In genomic region chr16:275786-276232, GRCh38 we compare ENCODE assay signal across 8 cellular contexts. TPM values are rescaled to one million over a fixed set of nuclear protein-coding genes. Genes with fewer than 3 reads are reported as not detected.
DNase-seq lines count a peak whose midpoint lies in the region; ATAC-seq and TF ChIP-seq lines count a peak whose summit lies in the region.

TSS of gene RGS11 (minus strand) at chr16:275944. CDS start at chr16:275911, 33 bp downstream.

- no peaks in the 10 kb centered on the region for H3K27me3 ChIP-seq in Panc1 (ENCODE audit: control insufficient read depth, insufficient read depth, low read length)
- H3K27me3 ChIP-seq in esophagus squamous epithelium: peaks cover under 1 to 72% (median 4%) of the 10 kb centered on the region in 4 donors
- H3K27me3 ChIP-seq in aorta (ENCODE audit: control insufficient read depth in 1 of 2, insufficient read depth in 2 of 2, low read length in 1 of 2): no peaks in the 10 kb centered on the region

- no peaks in the 10 kb centered on the region for H3K36me3 Mint-ChIP-seq in nephron progenitor cell (ENCODE audit: low read depth)

- H3K4me3 Mint-ChIP-seq in nephron progenitor cell: peak within 1 kb of the TSS; percentile 76

- H3K36me3 ChIP-seq in Panc1 (ENCODE audit: control insufficient read depth, insufficient read depth, low read length): no peaks in the 10 kb centered on the region
- H3K36me3 ChIP-seq in esophagus squamous epithelium: no peaks in the 10 kb centered on the region
- H3K36me3 ChIP-seq in aorta (ENCODE audit: control insufficient read depth in 1 of 2, insufficient read depth in 2 of 2, low read length in 1 of 2): no peaks in the 10 kb centered on the region

- no peaks in the 10 kb centered on the region for H3K4me1 Mint-ChIP-seq in nephron progenitor cell

- peaks cover 6% of the 10 kb centered on the region; the same call in 1 of the 2 replicates for H3K4me1 ChIP-seq in Panc1 (ENCODE audit: control insufficient read depth, insufficient read depth, low read length)
- H3K4me1 ChIP-seq in esophagus squamous epithelium: peaks cover 14 to 55% (median 31%) of the 10 kb centered on the region in 3 donors
- H3K4me1 ChIP-seq in aorta (ENCODE audit: control insufficient read depth in 1 of 2, insufficient read depth in 2 of 2, low read length in 2 of 2): no peaks in the 10 kb centered on the region

- CTCF ChIA-PET in Panc1 (lab: Charles Lee): no interaction called here

- no peaks in the 10 kb centered on the region for H3K9me3 Mint-ChIP-seq in nephron progenitor cell

- DNase-seq in AG09309 (ENCODE audit: low read depth): no peak
- no peak for DNase-seq in Panc1 (ENCODE audit: low read depth, low spot score)
- DNase-seq in esophagus squamous epithelium (lab: John Stamatoyannopoulos, UW): no peak
- DNase-seq in nephron progenitor cell: peak; percentile 35
- DNase-seq in HCEC 1CT: no peak
- no peak for DNase-seq in aorta

- no peak for TF ChIP-seq POLR2A in esophagus squamous epithelium (IDR thresholded peaks at IDR 0.05)

- POLR2A ChIA-PET in Panc1 (lab: Charles Lee): no interaction called here

- H3K27ac ChIP-seq in Panc1 (ENCODE audit: low read length) (no peak within 1 kb of the TSS), esophagus squamous epithelium (peak within 1 kb of the TSS in 2 of 4 donors; percentile 28 to 46), aorta (ENCODE audit: low read depth in 1 of 2, low read length in 2 of 2) (no peak within 1 kb of the TSS)

- intact Hi-C loops in Panc1 (cut with micrococcal nuclease; ENCODE audit: unreplicated experiment): no loop called here
- intact Hi-C loops in esophagus squamous epithelium (cut with DNase I): no loop called here
- intact Hi-C loops in aorta (cut with DNase I): no loop called here

- TF ChIP-seq CTCF in AG09309 (IDR thresholded peaks at IDR 0.05; ENCODE audit: control insufficient read depth, insufficient read depth, low read depth, low read length, missing control alignments) (no peak), Panc1 (IDR thresholded peaks at IDR 0.05) (no peak), esophagus squamous epithelium (IDR thresholded peaks at IDR 0.05) (no peak), nephron progenitor cell (IDR thresholded peaks at IDR 0.05) (no peak)

- ATAC-seq in Panc1 (peak; percentile 42; the same call in 1 of the 2 replicates), HG03097 (IDR thresholded peaks at IDR 0.05; ENCODE audit: low FRiP score, unreplicated experiment) (no peak), GM18870 (IDR thresholded peaks at IDR 0.05; ENCODE audit: unreplicated experiment) (no peak), aorta (ENCODE audit: low FRiP score) (no peak)

- WGBS in esophagus squamous epithelium, 2 donors: 0% methylated on average over 11 of the region's 56 CpGs; no CpG with 5 or more reads in 1 of the 2 donors
- WGBS in aorta, 2 donors: 2 to 4% methylated on average over 33 to 56 of the region's 56 CpGs

- in situ Hi-C loops in Panc1 (cut with HindIII; ENCODE audit: low pct_unique_long_range_greater_than_20kb, low sequenced_read_pairs): no loop called here

- H3K27ac Mint-ChIP-seq in nephron progenitor cell: no peak within 1 kb of the TSS

- BruUV-seq in Panc1 (replicated peaks; lab: Mats Ljungman, UMichigan): no TSS peak

- no peaks in the 10 kb centered on the region for H3K9me3 ChIP-seq in Panc1 (ENCODE audit: control insufficient read depth, insufficient read depth, low read depth, low read length)
- no peaks in the 10 kb centered on the region for H3K9me3 ChIP-seq in esophagus squamous epithelium
- H3K9me3 ChIP-seq in aorta (ENCODE audit: control insufficient read depth, low read length): no peaks in the 10 kb centered on the region

- H3K27me3 Mint-ChIP-seq in nephron progenitor cell (ENCODE audit: low read depth, poor library complexity): peaks cover 75% of the 10 kb centered on the region

- H3K4me3 ChIP-seq in AG09309 (ENCODE audit: control insufficient read depth, low read depth, low read length): peak within 1 kb of the TSS; percentile 46
- peak within 1 kb of the TSS; percentile 35 to 57 for H3K4me3 ChIP-seq in Panc1 (ENCODE audit: low read depth in 2 of 2, low read length in 2 of 2)
- peak within 1 kb of the TSS; percentile 28 to 65 (median 46) for H3K4me3 ChIP-seq in esophagus squamous epithelium
- peak within 1 kb of the TSS in 1 of 2 donors; percentile 28 for H3K4me3 ChIP-seq in aorta (ENCODE audit: low read length in 2 of 2)

RNA-seq across cellular contexts. Expression of gene RGS11, which starts in this region (rescaled TPM):
- total RNA-seq in Panc1 (2021; ENCODE audit: unreplicated experiment) (10.2 TPM), esophagus squamous epithelium (1 to 10 TPM in 3 of 4 donors, under 1 TPM in 1; 0.88 to 4.8 (median 2.6) TPM), aorta (10 to 100 TPM in 1 of 2 donors, 1 to 10 TPM in 1; 3.3 to 35.2 TPM)
- 25.0 TPM for polyA plus RNA-seq in Panc1 (2012; ENCODE audit: insufficient read length)
- polyA plus RNA-seq in aorta: 10 to 100 TPM in 1 of 2 donors, 1 to 10 TPM in 1; 5.4 to 76.5 TPM
